In genomic region chr3:40887012-40887411, GRCh38 we compare ENCODE assay signal across 22 cellular contexts.
"Had no signal": no experiment of that assay in that cellular context is flagged by ENCODE, and none has a peak within 500 bp of the region (broad histone marks: within the 10 kb centered on the region; RNA-seq: fewer than 3 reads in every experiment).

No MANE protein-coding gene starts in this region.

- ATAC-seq: left colon; naive thymus-derived CD8-positive, alpha-beta T cell; right lobe of liver; stimulated activated effector memory CD8-positive, alpha-beta T cell treated with anti-CD3 and anti-CD28 coated beads, Interleukin-12 subunit alpha, Interleukin-12 subunit beta, amount 100 ng/mL, for 72 hours; stimulated activated naive CD8-positive, alpha-beta T cell treated with anti-CD3 and anti-CD28 coated beads, Interleukin-15, Interleukin-2, amounts not matched to agents 100 U/mL and 50 U/mL, for 24 hours; upper lobe of right lung had no signal

- H3K27me3 ChIP-seq: right lobe of liver, suprapubic skin, tibial artery, upper lobe of right lung, vagina had no signal

- DNase-seq: effector CD4-positive, alpha-beta T cell; endodermal cell; erythroblast; foreskin melanocyte; head of caudate nucleus; hippocampal formation; left colon; mesendoderm; naive thymus-derived CD8-positive, alpha-beta T cell; posterior cingulate gyrus; right lobe of liver; stimulated activated CD4-positive, alpha-beta T cell treated with anti-CD3 and anti-CD28 coated beads, Interleukin-12 subunit alpha, Interleukin-12 subunit beta, amount 100 ng/mL, for 4 hours; stimulated activated CD4-positive, alpha-beta T cell treated with anti-CD3 and anti-CD28 coated beads, Interleukin-2, amount 100 ng/mL, for 48 hours; stimulated activated CD8-positive, alpha-beta memory T cell treated with anti-CD3 and anti-CD28 coated beads, Interleukin-4, amount 100 ng/mL, for 48 hours; stimulated activated naive CD8-positive, alpha-beta T cell treated with anti-CD3 and anti-CD28 coated beads, Interleukin-15, Interleukin-2, amounts not matched to agents 100 U/mL and 50 U/mL, for 24 hours; tibial artery; upper lobe of right lung had no signal

- H3K9me3 ChIP-seq: suprapubic skin, tibial artery, upper lobe of right lung, vagina had no signal

- FAIRE-seq: endothelial cell of umbilical vein had no signal

- H3K4me1 ChIP-seq: right lobe of liver, suprapubic skin, upper lobe of right lung, vagina had no signal

- H3K36me3 ChIP-seq: right lobe of liver, suprapubic skin, tibial artery, upper lobe of right lung, vagina had no signal

- H3K4me3 ChIP-seq: coronary artery, right lobe of liver, suprapubic skin, tibial artery, upper lobe of right lung, vagina had no signal

- H3K27ac ChIP-seq: coronary artery, right lobe of liver, suprapubic skin, tibial artery, upper lobe of right lung, vagina had no signal
